In the genomic region with DNA sequence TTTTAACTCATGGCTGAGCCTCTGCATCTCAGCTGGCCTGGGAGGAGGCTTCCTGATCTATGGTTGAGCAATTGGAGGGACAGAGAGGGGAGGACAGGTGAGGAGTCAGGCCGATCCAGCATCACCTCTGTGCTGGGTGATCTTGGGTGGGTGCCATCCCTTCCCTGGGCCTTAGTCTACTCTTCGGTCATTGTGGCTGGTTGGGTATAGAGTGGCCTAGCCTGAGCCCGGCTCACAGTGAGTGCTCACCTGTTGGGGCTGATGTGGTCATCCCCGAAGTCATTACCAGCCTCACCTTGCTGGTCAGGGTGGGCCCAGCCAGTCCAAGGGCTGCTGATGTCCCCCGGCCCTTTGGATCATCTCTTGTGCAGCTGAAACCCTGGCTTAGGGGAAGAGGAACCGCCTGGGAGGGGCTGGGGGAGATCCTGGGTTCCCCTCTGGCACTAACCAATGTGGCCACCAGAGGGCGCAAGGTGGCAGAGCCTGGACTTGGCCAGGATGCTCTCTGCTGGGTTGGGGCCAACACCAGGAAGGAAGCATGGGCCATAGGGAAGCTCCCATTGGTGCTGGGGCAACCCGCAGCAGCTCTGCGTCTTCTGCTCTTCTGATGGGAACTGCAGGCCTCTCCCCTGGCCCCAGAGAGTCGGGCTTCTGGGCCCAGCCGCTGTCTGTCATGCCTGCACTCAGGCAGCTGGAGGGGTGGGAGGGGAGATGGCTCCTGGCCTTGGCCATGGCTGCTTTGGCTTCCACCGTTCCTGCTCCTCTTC, we compare ENCODE assay signal across 8 cellular contexts. TPM values are rescaled to one million over a fixed set of nuclear protein-coding genes. Genes with fewer than 3 reads are reported as not detected.
DNase-seq lines count a peak whose midpoint lies in the region; ATAC-seq and TF ChIP-seq lines count a peak whose summit lies in the region.

No MANE protein-coding gene starts in this region.

- peak; percentile 69 for ATAC-seq in GM21576 (IDR thresholded peaks at IDR 0.05; ENCODE audit: unreplicated experiment)
- peak; percentile 84 to 95 (median 92) for ATAC-seq in T-cell (replicated peaks in 1 of 4)
- peak; percentile 91 to 94 for ATAC-seq in left cardiac atrium
- ATAC-seq in HG03175 (IDR thresholded peaks at IDR 0.05; ENCODE audit: unreplicated experiment) = no peak

- H3K27ac Mint-ChIP-seq in T-cell = no peak overlapping the region

- H3K27me3 ChIP-seq in adipocyte (replicated peaks; ENCODE audit: control insufficient read depth, insufficient read depth, low read length) = no peaks in the 10 kb centered on the region

- H3K36me3 ChIP-seq in adipocyte (ENCODE audit: control insufficient read depth, insufficient read depth, low read length, severe bottlenecking) = peaks cover 3% of the 10 kb centered on the region

- CTCF ChIA-PET in T-cell (lab: Charles Lee) = no interaction called here

- H3K4me1 Mint-ChIP-seq in T-cell = peaks cover 4 to 5% (median 4%) of the 10 kb centered on the region in 3 donors

- peak; percentile 74 for DNase-seq in NCI-H146 (lab: John Stamatoyannopoulos, UW)
- peak; percentile 35 to 84 (median 71) for DNase-seq in T-cell
- DNase-seq in adipocyte (ENCODE audit: low read depth) = peak; percentile 85
- peak; percentile 92 for DNase-seq in left cardiac atrium
- DNase-seq in retina = peak; percentile 84

- no peaks in the 10 kb centered on the region for H3K36me3 Mint-ChIP-seq in T-cell

- H3K4me1 ChIP-seq in adipocyte (ENCODE audit: control insufficient read depth, insufficient read depth, low read length) = no peaks in the 10 kb centered on the region

- no peaks in the 10 kb centered on the region for H3K9me3 ChIP-seq in adipocyte (ENCODE audit: control insufficient read depth, low read length)

- H3K9me3 Mint-ChIP-seq in T-cell = no peaks in the 10 kb centered on the region

- H3K9ac ChIP-seq in adipocyte (ENCODE audit: low read length) = no peak overlapping the region

- no peak overlapping the region for H3K4me3 Mint-ChIP-seq in T-cell

- TF ChIP-seq CTCF in C4-2B (conservative IDR thresholded peaks at IDR 0.05) = peak; percentile 98

- intact Hi-C loops in left cardiac atrium (cut with DNase I) = no loop called here

- POLR2A ChIA-PET in T-cell (lab: Charles Lee) = no interaction called here

- no peak overlapping the region for H3K4me3 ChIP-seq in adipocyte (ENCODE audit: low read length)

- H3K27me3 Mint-ChIP-seq in T-cell = no peaks in the 10 kb centered on the region

- H3K27ac ChIP-seq in C4-2B = peak overlapping the region; percentile 5; the same call in 1 of the 2 replicates

RNA-seq across cellular contexts. Expression of a gene that starts 17.3 kb away (rescaled TPM):
- total RNA-seq in T-cell (10 to 100 TPM; 26.0 to 35.7 (median 33.1) TPM), left cardiac atrium (10 to 100 TPM; 12.6 to 19.1 TPM)

RNA-seq across cellular contexts. Expression of a gene that starts 17.9 kb away (rescaled TPM):
- total RNA-seq in T-cell (1 to 10 TPM in 4 of 5 donors, under 1 TPM in 1; 0.30 to 1.9 (median 1.3) TPM), left cardiac atrium (10 to 100 TPM; 19.1 to 22.8 TPM)

Comparison
In these comparisons a context has a peak if more than half of its experiments do, and no peak if none do; other contexts are left out.
1. RNA of a gene that starts 17.9 kb away (total RNA-seq): 19.1 to 22.8 TPM in left cardiac atrium; 0.30 to 1.9 TPM in T-cell; every median in the first group is over 4 times any median in the second.
2. Peak in every context shown above with its lines, with median percentiles within 50 percentile points of each other: DNase-seq.